30 cellular contexts compared by ENCODE assay signal in genomic region chr4:69471639-69472038, GRCh38. TPM values are rescaled to one million over a fixed set of nuclear protein-coding genes. Genes with fewer than 3 reads are reported as not detected.
"Had no signal": no experiment of that assay in that cellular context is flagged by ENCODE, and none has a peak within 500 bp of the region (broad histone marks: within the 10 kb centered on the region; RNA-seq: fewer than 3 reads in every experiment).

No MANE protein-coding gene starts in this region.

- H3K9me3 ChIP-seq: ovary, psoas muscle, suprapubic skin, testis, tibial artery, transverse colon, upper lobe of right lung, uterus had no signal

- H3K4me3 ChIP-seq: neural progenitor cell, ovary, psoas muscle, skin epidermis, smooth muscle cell, spleen, suprapubic skin, testis, tibial artery, transverse colon, upper lobe of right lung, uterus had no signal

- H3K27ac ChIP-seq: neural progenitor cell, ovary, parathyroid adenoma, psoas muscle, skin epidermis, spleen, suprapubic skin, testis, tibial artery, transverse colon, upper lobe of right lung, uterus had no signal

- H3K79me2 ChIP-seq: parathyroid adenoma had no signal

- H3K27me3 ChIP-seq: neural progenitor cell, ovary, spleen, suprapubic skin, testis, tibial artery, transverse colon, upper lobe of right lung, uterus had no signal

- H3K4me1 ChIP-seq: neural progenitor cell, parathyroid adenoma, psoas muscle, spleen, suprapubic skin, testis, tibial artery, transverse colon, upper lobe of right lung, uterus had no signal

- H3K36me3 ChIP-seq: neural progenitor cell, ovary, spleen, suprapubic skin, tibial artery, transverse colon, upper lobe of right lung, uterus had no signal

- H3K4me2 ChIP-seq: neural progenitor cell, smooth muscle cell had no signal

- H2AFZ ChIP-seq: neural progenitor cell, parathyroid adenoma had no signal

- DNase-seq: natural killer cell; occipital lobe; ovary; psoas muscle; right cardiac atrium; spleen; stimulated activated CD4-positive, alpha-beta T cell treated with anti-CD3 and anti-CD28 coated beads, Interleukin-12 subunit alpha, Interleukin-12 subunit beta, amount 100 ng/mL, for 4 hours; stimulated activated CD4-positive, alpha-beta T cell treated with anti-CD3 and anti-CD28 coated beads, Interleukin-1b, Interleukin-23, amount 100 ng/mL, for 48 hours; stimulated activated CD4-positive, alpha-beta T cell treated with anti-CD3 and anti-CD28 coated beads, Interleukin-4, amount 100 ng/mL, for 1 hour; stimulated activated CD4-positive, alpha-beta T cell treated with anti-CD3 and anti-CD28 coated beads, Interleukin-4, amount 100 ng/mL, for 4 hours; stimulated activated CD8-positive, alpha-beta memory T cell treated with anti-CD3 and anti-CD28 coated beads, Interleukin-4, amount 100 ng/mL, for 48 hours; stimulated activated naive CD4-positive, alpha-beta T cell; stimulated activated naive CD8-positive, alpha-beta T cell treated with anti-CD3 and anti-CD28 coated beads, Interleukin-15, amount 100 ng/mL, for 72 hours; stimulated activated naive CD8-positive, alpha-beta T cell treated with anti-CD3 and anti-CD28 coated beads, Interleukin-15, Interleukin-2, amounts not matched to agents 100 U/mL and 50 U/mL, for 24 hours; substantia nigra; testis; tibial artery; transverse colon; upper lobe of right lung; uterus had no signal

- ATAC-seq: natural killer cell; psoas muscle; right cardiac atrium; sciatic nerve; stimulated activated memory B cell treated with anti-CD40 and anti-IgM and Interleukin-4, amounts not matched to agents 10 μg/mL and 1 μg/mL and 100 μg/mL, for 72 hours; stimulated activated naive CD8-positive, alpha-beta T cell treated with anti-CD3 and anti-CD28 coated beads, Interleukin-15, amount 100 ng/mL, for 72 hours; stimulated activated naive CD8-positive, alpha-beta T cell treated with anti-CD3 and anti-CD28 coated beads, Interleukin-15, Interleukin-2, amounts not matched to agents 100 U/mL and 50 U/mL, for 24 hours; upper lobe of right lung had no signal

- H3K9ac ChIP-seq: neural progenitor cell, parathyroid adenoma had no signal

RNA-seq across cellular contexts. Expression of gene UGT2B4, which starts 24.1 kb away (rescaled TPM):
- total RNA-seq: natural killer cell, occipital lobe, osteoblast, psoas muscle, sciatic nerve, smooth muscle cell, spleen, testis, transverse colon, upper lobe of right lung, urinary bladder, uterus had no signal
- polyA plus RNA-seq: neural cell, ovary, psoas muscle had no signal
